In the genomic region with DNA sequence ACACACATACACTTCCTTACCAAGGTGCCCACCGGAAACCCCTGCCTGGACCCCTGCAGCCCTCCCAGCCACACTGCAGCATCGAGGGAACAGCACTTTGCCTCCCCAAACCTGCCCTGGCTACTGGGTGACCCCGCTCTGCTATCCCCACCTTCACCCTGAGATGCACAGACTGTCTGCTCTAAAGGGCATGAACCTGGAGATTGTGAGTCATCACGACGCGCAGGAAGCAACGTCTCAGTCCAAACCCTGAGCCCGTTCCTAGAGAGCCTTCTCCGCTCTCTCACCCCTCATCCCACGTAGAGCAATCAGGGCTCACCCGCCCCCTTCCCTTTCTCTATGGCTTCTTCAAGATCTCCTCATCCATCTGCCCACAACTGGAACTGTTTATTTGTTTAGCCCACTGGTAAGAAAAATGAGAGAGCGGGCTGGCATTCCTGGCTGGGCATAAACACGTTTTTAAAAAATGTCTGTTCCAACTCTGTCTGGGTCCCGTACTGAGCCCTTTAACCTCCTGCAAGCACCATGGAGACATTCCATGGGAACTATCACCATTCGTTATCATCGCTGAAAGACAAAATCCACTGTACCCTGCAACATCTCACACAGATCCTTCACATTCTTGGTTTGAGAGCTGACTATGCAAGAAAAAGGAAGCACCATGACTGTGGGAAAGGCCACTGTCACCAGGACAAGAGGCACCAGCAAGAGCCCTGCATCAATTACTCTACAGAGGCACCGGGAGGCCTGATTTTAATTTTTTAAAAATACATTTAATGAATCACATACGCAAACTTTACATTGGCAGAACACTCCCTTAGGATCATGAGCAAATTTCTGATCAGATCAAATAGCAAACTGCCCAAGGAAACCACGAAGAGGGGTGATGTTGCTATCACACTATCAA, we compare ENCODE assay signal across 1 cellular context.
TF ChIP-seq lines count a peak whose summit lies in the region.

No MANE protein-coding gene starts in this region.

TF ChIP-seq in HEK293, 187 proteins besides CTCF, POLR2A, EP300 and RAD21 (continued from another document):
- TF ChIP-seq ZNF2 (tag by site-specific recombination; IDR thresholded peaks at IDR 0.05) (no peak), ZNF10 (tag by site-specific recombination; IDR thresholded peaks at IDR 0.05) (no peak), ZNF404 (tag by site-specific recombination; IDR thresholded peaks at IDR 0.05) (no peak), EGR2 (tag by site-specific recombination; IDR thresholded peaks at IDR 0.05; ENCODE audit: low read depth) (peak; percentile 92), HOXD13 (CRISPR knock-in tag; IDR thresholded peaks at IDR 0.05; ENCODE audit: borderline replicate concordance) (no peak)
